Comparison of ENCODE assay signal across 18 cellular contexts in genomic region chr6:157732007-157732406, GRCh38.
"Had no signal": no experiment of that assay in that cellular context is flagged by ENCODE, and none has a peak within 500 bp of the region (broad histone marks: within the 10 kb centered on the region; RNA-seq: fewer than 3 reads in every experiment).

No MANE protein-coding gene starts in this region.

- H3K27ac ChIP-seq: ascending aorta, colonic mucosa, foreskin keratinocyte, hepatocyte, pancreas, sigmoid colon had no signal

- H3K4me1 Mint-ChIP-seq: activated B cell treated with CpG ODN at 0.5 μM for 24 hours; activated CD4-positive, alpha-beta memory T cell treated with anti-CD3 and anti-CD28 coated beads, Interleukin-2, amount 10 ng/mL, durations not matched to agents 7 days and 5 days; central memory CD8-positive, alpha-beta T cell; naive B cell; stimulated activated naive B cell treated with anti-CD40 and anti-IgM and Interleukin-4, amounts not matched to agents 10 μg/mL and 1 μg/mL and 100 μg/mL, for 72 hours; T-cell had no signal

- H3K27me3 Mint-ChIP-seq: activated B cell treated with CpG ODN at 0.5 μM for 24 hours had no signal

- H3K27ac Mint-ChIP-seq: activated B cell treated with CpG ODN at 0.5 μM for 24 hours; activated CD4-positive, alpha-beta memory T cell treated with anti-CD3 and anti-CD28 coated beads, Interleukin-2, amount 10 ng/mL, durations not matched to agents 7 days and 5 days; activated naive CD4-positive, alpha-beta T cell treated with anti-CD3 and anti-CD28 coated beads for 36 hours; stimulated activated naive B cell treated with anti-CD40 and anti-IgM and Interleukin-4, amounts not matched to agents 10 μg/mL and 1 μg/mL and 100 μg/mL, for 72 hours; T-cell had no signal

- H3K4me3 ChIP-seq: ascending aorta, colonic mucosa, hepatocyte, mucosa of descending colon, pancreas, sigmoid colon had no signal

- H3K4me3 Mint-ChIP-seq: activated B cell treated with CpG ODN at 0.5 μM for 24 hours; activated CD4-positive, alpha-beta memory T cell treated with anti-CD3 and anti-CD28 coated beads, Interleukin-2, amount 10 ng/mL, durations not matched to agents 7 days and 5 days; activated naive CD4-positive, alpha-beta T cell treated with anti-CD3 and anti-CD28 coated beads for 36 hours; central memory CD8-positive, alpha-beta T cell; naive B cell; stimulated activated naive B cell treated with anti-CD40 and anti-IgM and Interleukin-4, amounts not matched to agents 10 μg/mL and 1 μg/mL and 100 μg/mL, for 72 hours; T-cell had no signal

- ATAC-seq: foreskin keratinocyte; left ventricle myocardium superior; mucosa of descending colon; pancreas; stimulated activated naive B cell treated with anti-CD40 and anti-IgM and Interleukin-4, amounts not matched to agents 10 μg/mL and 1 μg/mL and 100 μg/mL, for 72 hours; T-cell had no signal

- H3K36me3 ChIP-seq: ascending aorta, colonic mucosa, pancreas, sigmoid colon had no signal

- H3K36me3 Mint-ChIP-seq: naive B cell; stimulated activated naive B cell treated with anti-CD40 and anti-IgM and Interleukin-4, amounts not matched to agents 10 μg/mL and 1 μg/mL and 100 μg/mL, for 72 hours; T-cell had no signal

- DNase-seq: activated B cell treated with CpG ODN at 0.5 μM for 24 hours; activated CD4-positive, alpha-beta memory T cell treated with anti-CD3 and anti-CD28 coated beads, Interleukin-2, amount 10 ng/mL, durations not matched to agents 7 days and 5 days; activated CD4-positive, alpha-beta T cell treated with anti-CD3 and anti-CD28 coated beads for 48 hours; activated naive CD4-positive, alpha-beta T cell treated with anti-CD3 and anti-CD28 coated beads for 36 hours; activated T-cell treated with anti-CD3 and anti-CD28 coated beads, Interleukin-2, amount 50 U/mL, for 1 hour; colonic mucosa; foreskin keratinocyte; left ventricle myocardium superior; mucosa of descending colon; naive B cell; pancreas; sigmoid colon; stimulated activated CD4-positive, alpha-beta T cell treated with anti-CD3 and anti-CD28 coated beads, Interleukin-4, amount 100 ng/mL, for 24 hours; stimulated activated naive B cell treated with anti-CD40 and anti-IgM and Interleukin-4, amounts not matched to agents 10 μg/mL and 1 μg/mL and 100 μg/mL, for 72 hours; T-cell had no signal

- H3K27me3 ChIP-seq: ascending aorta, colonic mucosa, hepatocyte, pancreas, sigmoid colon had no signal

- H3K9me3 ChIP-seq: ascending aorta, colonic mucosa, mucosa of descending colon, pancreas, sigmoid colon had no signal

- H3K4me1 ChIP-seq: ascending aorta, colonic mucosa, foreskin keratinocyte, sigmoid colon had no signal

- H3K9me3 Mint-ChIP-seq: activated B cell treated with CpG ODN at 0.5 μM for 24 hours; activated CD4-positive, alpha-beta memory T cell treated with anti-CD3 and anti-CD28 coated beads, Interleukin-2, amount 10 ng/mL, durations not matched to agents 7 days and 5 days; activated naive CD4-positive, alpha-beta T cell treated with anti-CD3 and anti-CD28 coated beads for 36 hours; central memory CD8-positive, alpha-beta T cell; T-cell had no signal
